ENCODE assay signal across 7 cellular contexts in genomic region chr1:48697066-48697707, GRCh38.
DNase-seq lines count a peak whose midpoint lies in the region; ATAC-seq, FAIRE-seq and TF ChIP-seq lines count a peak whose summit lies in the region.

No MANE protein-coding gene starts in this region.

- no peaks in the 10 kb centered on the region for H3K9me3 ChIP-seq in HepG2 (ENCODE audit: low read length)

- TF ChIP-seq POLR2A in H54 (IDR thresholded peaks at IDR 0.05; ENCODE audit: low read depth, low read length) (no peak), HepG2 (IDR thresholded peaks at IDR 0.05; ENCODE audit: insufficient read depth in 1 of 2, low read depth in 2 of 2, low read length in 2 of 2) (no peak)

- no peaks in the 10 kb centered on the region for H3K27me3 ChIP-seq in bronchial epithelial cell (ENCODE audit: control insufficient read depth, insufficient read depth, low read length)
- H3K27me3 ChIP-seq in HepG2 (ENCODE audit: control insufficient read depth in 1 of 2, insufficient read depth in 2 of 2, low read length in 2 of 2), result no peaks in the 10 kb centered on the region; a peak in 2 of 5 replicates

- CTCF ChIA-PET in HepG2 (lab: Yijun Ruan, JAX; ENCODE audit: low intra/inter-chr PET ratio, low total read pairs), result interaction anchor here (1.5 kb wide), 1 partner anchor 125 kb away, joined by 6 read pairs; no protein-coding TSS in a partner anchor

- no peaks in the 10 kb centered on the region for H3K79me2 ChIP-seq in HepG2 (ENCODE audit: insufficient read depth, low read length)

- 25% methylated on average over 2 of the region's 5 CpGs for WGBS in HepG2 (ENCODE audit: low lambda C conversion rate)

- DNase-seq in GM10266 (ENCODE audit: extremely low spot score) (peak; percentile 61), H54 (ENCODE audit: insufficient read length, low spot score) (peak; percentile 11), NAMALWA (ENCODE audit: low spot score) (peak; percentile 59), UCSD-AML1 (lab: John Stamatoyannopoulos, UW; ENCODE audit: unreplicated experiment) (peak; percentile 48), bronchial epithelial cell (ENCODE audit: low read depth) (no peak), HepG2 (ENCODE audit: low spot score) (peak; percentile 21)
- peak; percentile 30 for DNase-seq in stimulated activated CD8-positive, alpha-beta memory T cell treated with anti-CD3 and anti-CD28 coated beads, Interleukin-12 subunit alpha, Interleukin-12 subunit beta, amount 100 ng/mL, for 1 hour (ENCODE audit: low read depth)

- no peaks in the 10 kb centered on the region for H3K36me3 ChIP-seq in bronchial epithelial cell (ENCODE audit: control insufficient read depth, insufficient read depth, low read length)
- no peaks in the 10 kb centered on the region for H3K36me3 ChIP-seq in HepG2 (replicated peaks in 1 of 2; ENCODE audit: control insufficient read depth in 1 of 2, insufficient read depth in 2 of 2, low read length in 2 of 2)

- no peak for TF ChIP-seq RAD21 in HepG2 (CRISPR knock-in tag; IDR thresholded peaks at IDR 0.05)

- no peaks in the 10 kb centered on the region for H3K4me1 ChIP-seq in HepG2 (ENCODE audit: insufficient read depth, low read length)

- H3K4me2 ChIP-seq in HepG2 (ENCODE audit: low read depth, low read length), result no peak overlapping the region

- no peak overlapping the region for H3K27ac ChIP-seq in HepG2 (ENCODE audit: extremely low read length, insufficient read depth, low read length)

- in situ Hi-C loops in HepG2 (cut with HindIII; ENCODE audit: extremely low pct_ligation_motif_present, low pct_unique_long_range_greater_than_20kb), result loop anchor here (10.0 kb wide), 1 partner anchor 122 kb away; no protein-coding TSS in a partner anchor

- intact Hi-C loops in HepG2 (cut with micrococcal nuclease; ENCODE audit: unreplicated experiment), result loop anchor here (1.0 kb wide), 1 partner anchor 125 kb away; no protein-coding TSS in a partner anchor

- no peak overlapping the region for H3K4me3 ChIP-seq in bronchial epithelial cell (ENCODE audit: low read depth, low read length)
- no peak overlapping the region for H3K4me3 ChIP-seq in HepG2 (replicated peaks in 1 of 3; ENCODE audit: insufficient read depth in 1 of 3, low read depth in 2 of 3, low read length in 3 of 3)

- POLR2A ChIA-PET in HepG2 (lab: Yijun Ruan, JAX), result no interaction called here

- peak; percentile 78 for ATAC-seq in HepG2

- no TSS peak for BruUV-seq in HepG2 (replicated peaks; lab: Mats Ljungman, UMichigan)

- no peak overlapping the region for H2AFZ ChIP-seq in HepG2 (ENCODE audit: low read length)

- no peak for FAIRE-seq in H54 (lab: Jason Lieb, UNC)
- no peak for FAIRE-seq in bronchial epithelial cell (lab: Jason Lieb, UNC)
- FAIRE-seq in HepG2 (lab: Jason Lieb, UNC), result peak; percentile 53

- TF ChIP-seq EP300 in HepG2 (IDR thresholded peaks at IDR 0.05; ENCODE audit: low read depth in 2 of 2, low read length in 2 of 2), result no peak
- TF ChIP-seq EP300 in HepG2 (CRISPR knock-in tag; IDR thresholded peaks at IDR 0.05; ENCODE audit: borderline replicate concordance), result no peak

- H4K20me1 ChIP-seq in HepG2 (ENCODE audit: insufficient read depth, low read length), result no peaks in the 10 kb centered on the region

- H3K9ac ChIP-seq in HepG2 (ENCODE audit: insufficient read depth, low read depth, low read length), result no peak overlapping the region

- TF ChIP-seq CTCF in GM10266 (IDR thresholded peaks at IDR 0.05; ENCODE audit: control insufficient read depth, insufficient read depth, low read depth, missing control alignments), result peak; percentile 89
- peak; percentile 93 for TF ChIP-seq CTCF in bronchial epithelial cell (IDR thresholded peaks at IDR 0.05; ENCODE audit: insufficient read depth, low read length, severe bottlenecking)
- TF ChIP-seq CTCF in HepG2 (CRISPR knock-in tag; IDR thresholded peaks at IDR 0.05), result peak; percentile 76

TF ChIP-seq in HepG2, 621 proteins besides CTCF, POLR2A, EP300 and RAD21:
- TF ChIP-seq BHLHE40 (IDR thresholded peaks at IDR 0.05; ENCODE audit: low read length) (no peak), CERS6 (CRISPR knock-in tag; IDR thresholded peaks at IDR 0.05) (no peak), KMT2A (CRISPR knock-in tag; IDR thresholded peaks at IDR 0.05) (no peak), THYN1 (CRISPR knock-in tag; IDR thresholded peaks at IDR 0.05; ENCODE audit: borderline replicate concordance, low read depth) (no peak), MZF1 (CRISPR knock-in tag; IDR thresholded peaks at IDR 0.05; ENCODE audit: borderline replicate concordance) (no peak), XRCC5 (optimal IDR thresholded peaks at IDR 0.05; ENCODE audit: low read length) (peak; percentile 74), SMC3 (IDR thresholded peaks at IDR 0.05; ENCODE audit: low read length) (peak; percentile 68), STAG1 (CRISPR knock-in tag; IDR thresholded peaks at IDR 0.05) (peak; percentile 33), NR2F2 (IDR thresholded peaks at IDR 0.05; ENCODE audit: borderline replicate concordance, low read depth) (no peak), ZNF17 (CRISPR knock-in tag; IDR thresholded peaks at IDR 0.05) (no peak)
